27 cellular contexts compared by ENCODE assay signal in the genomic region with DNA sequence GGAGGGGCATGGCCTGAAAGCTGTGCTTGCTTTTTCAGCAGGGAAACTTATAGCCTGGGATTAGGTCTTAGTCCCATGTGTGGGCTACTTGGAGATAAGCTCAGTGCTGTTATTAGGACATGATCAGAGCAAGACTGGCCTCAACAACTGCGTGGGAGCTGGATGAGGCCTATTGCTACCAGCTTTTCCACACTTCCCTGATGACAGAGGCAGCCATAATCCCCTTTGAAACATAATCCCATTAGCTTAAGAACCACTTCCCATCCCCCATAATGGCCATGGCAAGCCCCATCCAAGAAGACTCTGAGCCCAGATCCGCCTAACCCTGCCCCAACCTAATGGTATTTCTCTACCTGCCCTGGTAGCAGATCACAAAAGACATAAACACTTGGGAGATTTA.
"Had no signal": no experiment of that assay in that cellular context is flagged by ENCODE, and none has a peak within 500 bp of the region (broad histone marks: within the 10 kb centered on the region; RNA-seq: fewer than 3 reads in every experiment).

No MANE protein-coding gene starts in this region.

- H3K4me1 ChIP-seq: esophagus squamous epithelium, gastroesophageal sphincter, right lobe of liver, stomach, transverse colon had no signal

- FAIRE-seq: islet of Langerhans, urothelium cell line had no signal

- H3K4me3 ChIP-seq: coronary artery, esophagus squamous epithelium, gastroesophageal sphincter, right lobe of liver, skin epidermis, stomach, transverse colon had no signal

- H3K36me3 Mint-ChIP-seq: stimulated activated memory B cell treated with anti-CD40 and anti-IgM and Interleukin-4, amounts not matched to agents 10 μg/mL and 1 μg/mL and 100 μg/mL, for 72 hours had no signal

- H3K36me3 ChIP-seq: esophagus squamous epithelium, gastroesophageal sphincter, right lobe of liver, stomach, transverse colon had no signal

- ATAC-seq: activated CD4-positive, alpha-beta T cell treated with anti-CD3 and anti-CD28 coated beads for 36 hours; activated T-cell treated with anti-CD3 and anti-CD28 coated beads, Interleukin-2, amount 50 U/mL, for 4 hours; gastroesophageal sphincter; natural killer cell treated with Interleukin-12 subunit alpha and Interleukin-12 subunit beta and Interleukin-15 and Interleukin-18, amount 100 ng/mL, for 72 hours; right lobe of liver; stimulated activated memory B cell treated with anti-CD40 and anti-IgM and Interleukin-4, amounts not matched to agents 10 μg/mL and 1 μg/mL and 100 μg/mL, for 72 hours; WTC11 had no signal

- H3K4me3 Mint-ChIP-seq: activated CD4-positive, alpha-beta T cell treated with anti-CD3 and anti-CD28 coated beads for 36 hours; activated naive CD8-positive, alpha-beta T cell; activated T-cell treated with anti-CD3 and anti-CD28 coated beads, Interleukin-2, amount 50 U/mL, for 4 hours; natural killer cell treated with Interleukin-12 subunit alpha and Interleukin-12 subunit beta and Interleukin-15 and Interleukin-18, amount 100 ng/mL, for 72 hours; stimulated activated memory B cell treated with anti-CD40 and anti-IgM and Interleukin-4, amounts not matched to agents 10 μg/mL and 1 μg/mL and 100 μg/mL, for 72 hours; WTC11 had no signal

- DNase-seq: activated CD4-positive, alpha-beta T cell treated with anti-CD3 and anti-CD28 coated beads for 36 hours; activated CD4-positive, alpha-beta T cell treated with anti-CD3 and anti-CD28 coated beads, Interleukin-2, amount 50 U/mL, for 4 hours; activated CD8-positive, alpha-beta memory T cell treated with anti-CD3 and anti-CD28 coated beads for 24 hours; activated CD8-positive, alpha-beta memory T cell treated with anti-CD3 and anti-CD28 coated beads, Interleukin-2, amount 50 U/mL, for 48 hours; activated naive CD4-positive, alpha-beta T cell; activated T-cell treated with anti-CD3 and anti-CD28 coated beads, Interleukin-2, amount 50 U/mL, for 4 hours; amniotic stem cell; cerebellar nuclear complex; esophagus squamous epithelium; head of caudate nucleus; hypothalamus; occipital lobe; posterior cingulate gyrus; right lobe of liver; stimulated activated CD4-positive, alpha-beta T cell treated with anti-CD3 and anti-CD28 coated beads, Interleukin-2, amount 100 ng/mL, for 24 hours; stomach; transverse colon had no signal

- H3K27me3 Mint-ChIP-seq: activated naive CD8-positive, alpha-beta T cell; natural killer cell treated with Interleukin-12 subunit alpha and Interleukin-12 subunit beta and Interleukin-15 and Interleukin-18, amount 100 ng/mL, for 72 hours had no signal

- H3K4me1 Mint-ChIP-seq: activated CD4-positive, alpha-beta T cell treated with anti-CD3 and anti-CD28 coated beads for 36 hours; stimulated activated memory B cell treated with anti-CD40 and anti-IgM and Interleukin-4, amounts not matched to agents 10 μg/mL and 1 μg/mL and 100 μg/mL, for 72 hours had no signal

- H3K27me3 ChIP-seq: esophagus squamous epithelium, gastroesophageal sphincter, right lobe of liver, stomach, transverse colon had no signal

- H3K9me3 ChIP-seq: right lobe of liver, transverse colon had no signal

- H3K27ac Mint-ChIP-seq: activated CD4-positive, alpha-beta T cell treated with anti-CD3 and anti-CD28 coated beads for 36 hours; activated naive CD8-positive, alpha-beta T cell; activated T-helper 2 cell treated with anti-CD3 and anti-CD28 coated beads, Interferon-gamma antibody, Interleukin-2, Interleukin-4, amounts not matched to agents 10 μg/mL and 5 μg/mL and 100 μg/mL, durations not matched to agents 14 hours and 24 hours and 36 hours; natural killer cell treated with Interleukin-12 subunit alpha and Interleukin-12 subunit beta and Interleukin-15 and Interleukin-18, amount 100 ng/mL, for 72 hours; stimulated activated memory B cell treated with anti-CD40 and anti-IgM and Interleukin-4, amounts not matched to agents 10 μg/mL and 1 μg/mL and 100 μg/mL, for 72 hours; WTC11 had no signal

- H3K27ac ChIP-seq: coronary artery, esophagus squamous epithelium, gastroesophageal sphincter, right lobe of liver, skin epidermis, stomach, transverse colon had no signal
